Comparison of ENCODE assay signal across 14 cellular contexts in genomic region chr2:180360283-180360618, GRCh38.
A peak's percentile ranks its signal among the peaks of the same experiment; 100 is the strongest.
DNase-seq lines count a peak whose midpoint lies in the region; ATAC-seq, FAIRE-seq and TF ChIP-seq lines count a peak whose summit lies in the region.
"Had no signal": no experiment of that assay in that cellular context is flagged by ENCODE, and none has a peak within 500 bp of the region (broad histone marks: within the 10 kb centered on the region; RNA-seq: fewer than 3 reads in every experiment).

No MANE protein-coding gene starts in this region.

- H3K9me3 Mint-ChIP-seq in stimulated activated naive CD8-positive, alpha-beta T cell treated with anti-CD3 and anti-CD28 coated beads, Interleukin-15, amount 100 ng/mL, for 72 hours = no peaks in the 10 kb centered on the region
- no peaks in the 10 kb centered on the region for H3K9me3 Mint-ChIP-seq in activated T-cell treated with anti-CD3 and anti-CD28 coated beads, Interleukin-2, amount 50 U/mL, for 24 hours
- H3K9me3 Mint-ChIP-seq: activated T-cell treated with anti-CD3 and anti-CD28 coated beads, Interleukin-2, amount 50 U/mL, for 72 hours had no signal

- H3K27ac Mint-ChIP-seq in stimulated activated naive CD8-positive, alpha-beta T cell treated with anti-CD3 and anti-CD28 coated beads, Interleukin-15, amount 100 ng/mL, for 72 hours = no peak overlapping the region
- H3K27ac Mint-ChIP-seq in activated T-cell treated with anti-CD3 and anti-CD28 coated beads, Interleukin-2, amount 50 U/mL, for 24 hours = no peak overlapping the region

- H3K4me3 ChIP-seq in prostate gland = no peak overlapping the region
- H3K4me3 ChIP-seq: A549, upper lobe of right lung had no signal

- no peaks in the 10 kb centered on the region for H3K4me1 ChIP-seq in prostate gland (replicated peaks)
- H3K4me1 ChIP-seq: upper lobe of right lung had no signal

- H3K36me3 ChIP-seq in prostate gland = no peaks in the 10 kb centered on the region
- H3K36me3 ChIP-seq: upper lobe of right lung had no signal

- H3K27ac ChIP-seq in prostate gland = no peak overlapping the region
- H3K27ac ChIP-seq: A549, upper lobe of right lung had no signal

- no peak for TF ChIP-seq CTCF in prostate gland (IDR thresholded peaks at IDR 0.05)

- intact Hi-C loops in prostate gland (cut with DNase I) = no loop called here

- no peaks in the 10 kb centered on the region for H3K9me3 ChIP-seq in prostate gland
- H3K9me3 ChIP-seq: A549, upper lobe of right lung had no signal

- TF ChIP-seq POLR2A in H54 (IDR thresholded peaks at IDR 0.05; ENCODE audit: low read depth, low read length) = no peak
- TF ChIP-seq POLR2A in prostate gland (IDR thresholded peaks at IDR 0.05) = no peak

- DNase-seq in stimulated activated naive CD8-positive, alpha-beta T cell treated with anti-CD3 and anti-CD28 coated beads, Interleukin-15, amount 100 ng/mL, for 72 hours = no peak
- DNase-seq in stimulated activated naive CD8-positive, alpha-beta T cell treated with anti-CD3 and anti-CD28 coated beads, Interleukin-15, Interleukin-2, amounts not matched to agents 100 U/mL and 50 U/mL, for 24 hours = no peak
- DNase-seq in activated T-cell treated with anti-CD3 and anti-CD28 coated beads, Interleukin-2, amount 50 U/mL, for 24 hours = no peak
- DNase-seq in H54 (ENCODE audit: insufficient read length, low spot score) (no peak), prostate gland (ENCODE audit: low spot score) (no peak), cerebellar nuclear complex (lab: John Stamatoyannopoulos, UW) (no peak)
- DNase-seq: activated T-cell treated with anti-CD3 and anti-CD28 coated beads, Interleukin-2, amount 50 U/mL, for 72 hours; DND-41; NCI-H1930; right cardiac atrium; upper lobe of right lung had no signal

- FAIRE-seq in H54 (lab: Jason Lieb, UNC) = no peak
- FAIRE-seq: A549 had no signal

- no peaks in the 10 kb centered on the region for H3K36me3 Mint-ChIP-seq in activated T-cell treated with anti-CD3 and anti-CD28 coated beads, Interleukin-2, amount 50 U/mL, for 24 hours (ENCODE audit: low read depth)

- no peaks in the 10 kb centered on the region for H3K27me3 ChIP-seq in prostate gland (replicated peaks; ENCODE audit: insufficient read depth)
- H3K27me3 ChIP-seq: upper lobe of right lung had no signal

- WGBS in prostate gland = 70% methylated on average over 2 of the region's 2 CpGs

- ATAC-seq in stimulated activated naive CD8-positive, alpha-beta T cell treated with anti-CD3 and anti-CD28 coated beads, Interleukin-15, amount 100 ng/mL, for 72 hours = peak; percentile 31
- no peak for ATAC-seq in stimulated activated naive CD8-positive, alpha-beta T cell treated with anti-CD3 and anti-CD28 coated beads, Interleukin-15, Interleukin-2, amounts not matched to agents 100 U/mL and 50 U/mL, for 24 hours
- ATAC-seq in HG02759 (IDR thresholded peaks at IDR 0.05; ENCODE audit: unreplicated experiment) = peak; percentile 51
- ATAC-seq in HG03521 (IDR thresholded peaks at IDR 0.05; ENCODE audit: unreplicated experiment) = peak; percentile 33
- ATAC-seq: A549, right cardiac atrium had no signal

- H3K27me3 Mint-ChIP-seq in stimulated activated naive CD8-positive, alpha-beta T cell treated with anti-CD3 and anti-CD28 coated beads, Interleukin-15, amount 100 ng/mL, for 72 hours = no peaks in the 10 kb centered on the region
- no peaks in the 10 kb centered on the region for H3K27me3 Mint-ChIP-seq in activated T-cell treated with anti-CD3 and anti-CD28 coated beads, Interleukin-2, amount 50 U/mL, for 24 hours

- H3K4me1 Mint-ChIP-seq in stimulated activated naive CD8-positive, alpha-beta T cell treated with anti-CD3 and anti-CD28 coated beads, Interleukin-15, amount 100 ng/mL, for 72 hours = peaks cover 4% of the 10 kb centered on the region
- no peaks in the 10 kb centered on the region for H3K4me1 Mint-ChIP-seq in activated T-cell treated with anti-CD3 and anti-CD28 coated beads, Interleukin-2, amount 50 U/mL, for 24 hours (ENCODE audit: low read depth)

- H3K4me3 Mint-ChIP-seq in stimulated activated naive CD8-positive, alpha-beta T cell treated with anti-CD3 and anti-CD28 coated beads, Interleukin-15, amount 100 ng/mL, for 72 hours = no peak overlapping the region
- no peak overlapping the region for H3K4me3 Mint-ChIP-seq in activated T-cell treated with anti-CD3 and anti-CD28 coated beads, Interleukin-2, amount 50 U/mL, for 24 hours
- H3K4me3 Mint-ChIP-seq: activated T-cell treated with anti-CD3 and anti-CD28 coated beads, Interleukin-2, amount 50 U/mL, for 72 hours had no signal
